ENCODE assay signal across 7 cellular contexts in genomic region chr6:14799928-14800327, GRCh38.
DNase-seq lines count a peak whose midpoint lies in the region; ATAC-seq and TF ChIP-seq lines count a peak whose summit lies in the region.

No MANE protein-coding gene starts in this region.

- intact Hi-C loops in left ventricle myocardium inferior (cut with micrococcal nuclease): no loop called here

- H3K27ac Mint-ChIP-seq in activated naive CD8-positive, alpha-beta T cell treated with anti-CD3 and anti-CD28 coated beads, Interleukin-2, amount 10 ng/mL, durations not matched to agents 7 days and 5 days: no peak overlapping the region

- peaks cover 7% of the 10 kb centered on the region for H3K4me1 Mint-ChIP-seq in activated naive CD8-positive, alpha-beta T cell treated with anti-CD3 and anti-CD28 coated beads, Interleukin-2, amount 10 ng/mL, durations not matched to agents 7 days and 5 days

- H3K27me3 Mint-ChIP-seq in activated naive CD8-positive, alpha-beta T cell treated with anti-CD3 and anti-CD28 coated beads, Interleukin-2, amount 10 ng/mL, durations not matched to agents 7 days and 5 days: peaks cover 8% of the 10 kb centered on the region

- no peak for TF ChIP-seq CTCF in GM10266 (IDR thresholded peaks at IDR 0.05; ENCODE audit: control insufficient read depth, insufficient read depth, low read depth, missing control alignments)
- TF ChIP-seq CTCF in left ventricle myocardium inferior (IDR thresholded peaks at IDR 0.05; ENCODE audit: borderline replicate concordance): no peak

- ATAC-seq in HG02759 (IDR thresholded peaks at IDR 0.05; ENCODE audit: unreplicated experiment): peak; percentile 77
- ATAC-seq in activated naive CD8-positive, alpha-beta T cell treated with anti-CD3 and anti-CD28 coated beads, Interleukin-2, amount 10 ng/mL, durations not matched to agents 7 days and 5 days (ENCODE audit: low read depth): peak; percentile 45

- POLR2A ChIA-PET in activated naive CD8-positive, alpha-beta T cell treated with anti-CD3 and anti-CD28 coated beads, Interleukin-2, amount 10 ng/mL, durations not matched to agents 7 days and 5 days (lab: Charles Lee): interaction anchor here (0.6 kb wide), 1 partner anchor 467 kb away, joined by 3 read pairs; no protein-coding TSS in a partner anchor

- H3K4me3 Mint-ChIP-seq in activated naive CD8-positive, alpha-beta T cell treated with anti-CD3 and anti-CD28 coated beads, Interleukin-2, amount 10 ng/mL, durations not matched to agents 7 days and 5 days: no peak overlapping the region

- H3K4me3 ChIP-seq in left ventricle myocardium inferior: no peak overlapping the region

- H3K27me3 ChIP-seq in left ventricle myocardium inferior (ENCODE audit: low read depth): no peaks in the 10 kb centered on the region

- H3K9me3 Mint-ChIP-seq in activated naive CD8-positive, alpha-beta T cell treated with anti-CD3 and anti-CD28 coated beads, Interleukin-2, amount 10 ng/mL, durations not matched to agents 7 days and 5 days: peaks cover 2% of the 10 kb centered on the region

- H3K4me1 ChIP-seq in left ventricle myocardium inferior: peaks cover 23% of the 10 kb centered on the region

- no peaks in the 10 kb centered on the region for H3K36me3 ChIP-seq in left ventricle myocardium inferior

- H3K36me3 Mint-ChIP-seq in activated naive CD8-positive, alpha-beta T cell treated with anti-CD3 and anti-CD28 coated beads, Interleukin-2, amount 10 ng/mL, durations not matched to agents 7 days and 5 days: no peaks in the 10 kb centered on the region

- peaks cover 8% of the 10 kb centered on the region for H3K9me3 ChIP-seq in left ventricle myocardium inferior (replicated peaks)

- DNase-seq in GM10266 (ENCODE audit: extremely low spot score): peak; percentile 42
- DNase-seq in NCI-H526 treated with DMSO at 0.1 percent for 48 hours (lab: John Stamatoyannopoulos, UW): peak; percentile 66
- DNase-seq in activated naive CD8-positive, alpha-beta T cell treated with anti-CD3 and anti-CD28 coated beads, Interleukin-2, amount 10 ng/mL, durations not matched to agents 7 days and 5 days: no peak
- peak; percentile 71 for DNase-seq in left ventricle myocardium inferior
- DNase-seq in smooth muscle cell of the brain vasculature (ENCODE audit: low read depth, low spot score): peak; percentile 77
- no peak for DNase-seq in SHP77 (lab: John Stamatoyannopoulos, UW)

- peak overlapping the region; percentile 44 for H3K27ac ChIP-seq in left ventricle myocardium inferior (replicated peaks)

Comparison
In these comparisons a context has a peak if more than half of its experiments do, and no peak if none do; other contexts are left out.
1. DNase-seq: peak in GM10266 (single experiment), NCI-H526 treated with DMSO at 0.1 percent for 48 hours (single experiment), left ventricle myocardium inferior (single experiment) and smooth muscle cell of the brain vasculature (single experiment); none in activated naive CD8-positive, alpha-beta T cell treated with anti-CD3 and anti-CD28 coated beads, Interleukin-2, amount 10 ng/mL, durations not matched to agents 7 days and 5 days (single experiment) and SHP77 (0 of 2).